Comparison of ENCODE assay signal across 22 cellular contexts in genomic region chr7:32472015-32472414, GRCh38.
"Had no signal": no experiment of that assay in that cellular context is flagged by ENCODE, and none has a peak within 500 bp of the region (broad histone marks: within the 10 kb centered on the region; RNA-seq: fewer than 3 reads in every experiment).

No MANE protein-coding gene starts in this region.

- H3K36me3 ChIP-seq: gastrocnemius medialis, lower lobe of right lung, neutrophil, right atrium auricular region, sigmoid colon, stomach, thyroid gland had no signal

- ATAC-seq: gastrocnemius medialis; left ventricle myocardium superior; lower lobe of right lung; naive thymus-derived CD8-positive, alpha-beta T cell; stimulated activated effector memory CD8-positive, alpha-beta T cell treated with anti-CD3 and anti-CD28 coated beads, Interleukin-12 subunit alpha, Interleukin-12 subunit beta, amount 100 ng/mL, for 72 hours had no signal

- H3K27me3 ChIP-seq: gastrocnemius medialis, right atrium auricular region, sigmoid colon, stomach, thyroid gland had no signal

- FAIRE-seq: endometrium, keratinocyte had no signal

- H3K4me1 ChIP-seq: gastrocnemius medialis, lower lobe of right lung, parathyroid adenoma, right atrium auricular region, stomach, thyroid gland had no signal

- H3K4me3 ChIP-seq: coronary artery, gastrocnemius medialis, lower lobe of right lung, right atrium auricular region, sigmoid colon, stomach, thyroid gland had no signal

- H3K27ac ChIP-seq: coronary artery, gastrocnemius medialis, lower lobe of right lung, neutrophil, parathyroid adenoma, right atrium auricular region, sigmoid colon, stomach, thyroid gland had no signal

- DNase-seq: dermis blood vessel endothelial cell; effector memory CD4-positive, alpha-beta T cell; erythroblast; gastrocnemius medialis; head of caudate nucleus; left ventricle myocardium superior; lower lobe of right lung; naive thymus-derived CD8-positive, alpha-beta T cell; nephron progenitor cell; sigmoid colon; stimulated activated CD4-positive, alpha-beta T cell treated with anti-CD3 and anti-CD28 coated beads, Interleukin-2, amount 100 ng/mL, for 24 hours; stimulated activated CD4-positive, alpha-beta T cell treated with anti-CD3 and anti-CD28 coated beads, Interleukin-4, amount 100 ng/mL, for 24 hours; stimulated activated naive CD4-positive, alpha-beta T cell treated with Interleukin-2 at 50 U/mL for 16 hours; stomach; thyroid gland had no signal
